ENCODE assay signal across 20 cellular contexts in the genomic region with DNA sequence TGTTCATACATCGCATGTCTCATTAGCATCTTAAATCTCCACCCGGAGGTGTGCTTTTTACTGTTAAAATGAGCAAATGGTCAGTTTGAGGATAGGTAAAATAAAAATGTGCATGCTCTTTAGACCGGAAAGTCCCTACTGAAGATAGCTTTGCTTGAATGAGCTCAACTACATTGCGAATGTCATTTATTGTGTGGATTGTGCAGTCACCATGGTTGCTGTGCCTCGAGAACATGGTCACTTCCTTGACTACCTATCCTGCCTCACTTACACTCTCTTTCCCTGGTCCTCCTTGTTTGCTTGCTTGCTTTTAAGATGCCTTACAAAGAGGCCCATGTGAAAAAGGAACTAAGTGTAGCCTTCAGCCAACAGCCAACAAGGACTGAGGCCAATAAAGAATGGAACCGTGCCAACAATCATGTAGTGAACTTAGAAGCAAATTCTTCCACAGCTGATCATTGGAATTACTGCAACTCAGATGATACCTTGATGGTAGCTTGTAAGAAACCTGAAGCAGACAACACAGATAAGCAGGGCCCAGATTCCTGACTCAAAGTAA.
DNase-seq lines count a peak whose midpoint lies in the region; ATAC-seq and TF ChIP-seq lines count a peak whose summit lies in the region.
"Had no signal": no experiment of that assay in that cellular context is flagged by ENCODE, and none has a peak within 500 bp of the region (broad histone marks: within the 10 kb centered on the region; RNA-seq: fewer than 3 reads in every experiment).

No MANE protein-coding gene starts in this region.

- H4K91ac ChIP-seq in H9 (ENCODE audit: insufficient read length, low read depth, low read length): no peak overlapping the region

- H3T11ph ChIP-seq in H9 (ENCODE audit: low read length): no peak overlapping the region

- H3K27ac Mint-ChIP-seq in H9: no peak overlapping the region
- no peak overlapping the region for H3K27ac Mint-ChIP-seq in activated naive CD4-positive, alpha-beta T cell treated with anti-CD3 and anti-CD28 coated beads for 36 hours

- H3K9me3 ChIP-seq in H9 (ENCODE audit: control insufficient read depth, low read depth, low read length) (no peaks in the 10 kb centered on the region), OCI-LY1 (ENCODE audit: low read length) (no peaks in the 10 kb centered on the region)
- H3K9me3 ChIP-seq: esophagus squamous epithelium, SJCRH30, upper lobe of right lung had no signal

- TF ChIP-seq CTCF in H9 (conservative IDR thresholded peaks at IDR 0.05) (no peak), OCI-LY1 (IDR thresholded peaks at IDR 0.05; ENCODE audit: low read length) (no peak), dorsolateral prefrontal cortex (IDR thresholded peaks at IDR 0.05 in 54 of 56, conservative IDR thresholded peaks at IDR 0.05 in 2 of 56; ENCODE audit: low read depth in 1 of 56, partially characterized antibody in 56 of 56) (no peak)

- no peaks in the 10 kb centered on the region for H3K4me1 Mint-ChIP-seq in H9
- H3K4me1 Mint-ChIP-seq in activated naive CD4-positive, alpha-beta T cell treated with anti-CD3 and anti-CD28 coated beads for 36 hours (ENCODE audit: low read depth): no peaks in the 10 kb centered on the region

- H3K27ac ChIP-seq in H9 (ENCODE audit: insufficient read length, low read depth, low read length) (no peak overlapping the region), OCI-LY1 (ENCODE audit: low read depth, low read length, poor library complexity, severe bottlenecking) (peak overlapping the region; percentile 46), dorsolateral prefrontal cortex (no peak overlapping the region)
- H3K27ac ChIP-seq: BLaER1 treated with 17β-estradiol and CSF1 and Interleukin-3, amounts not matched to agents 10 nM and 100 nM; esophagus squamous epithelium; left lung; SJCRH30; upper lobe of right lung had no signal

- CTCF ChIA-PET in activated naive CD4-positive, alpha-beta T cell treated with anti-CD3 and anti-CD28 coated beads for 36 hours (lab: Charles Lee): no interaction called here

- no peak overlapping the region for H2AK5ac ChIP-seq in H9 (ENCODE audit: insufficient read length, low read length)

- H3K36me3 Mint-ChIP-seq in H9 (ENCODE audit: insufficient read depth in 1 of 3, low read depth in 3 of 3): no peaks in the 10 kb centered on the region
- H3K36me3 Mint-ChIP-seq in activated naive CD4-positive, alpha-beta T cell treated with anti-CD3 and anti-CD28 coated beads for 36 hours (ENCODE audit: low read depth): no peaks in the 10 kb centered on the region

- no peaks in the 10 kb centered on the region for H3K27me3 Mint-ChIP-seq in H9 (ENCODE audit: low read depth)
- H3K27me3 Mint-ChIP-seq in activated naive CD4-positive, alpha-beta T cell treated with anti-CD3 and anti-CD28 coated beads for 36 hours (ENCODE audit: low read depth): peaks cover 6% of the 10 kb centered on the region

- intact Hi-C loops in dorsolateral prefrontal cortex (cut with DNase I): no loop called here
- intact Hi-C loops in activated naive CD4-positive, alpha-beta T cell treated with anti-CD3 and anti-CD28 coated beads for 36 hours (cut with micrococcal nuclease): no loop called here

- no CpG with 5 or more reads among the region's 6 CpGs for WGBS in H9 (ENCODE audit: extremely low coverage, insufficient read length, low lambda C conversion rate)

- H3K4me3 ChIP-seq in OCI-LY1 (ENCODE audit: low read depth, low read length, poor library complexity, severe bottlenecking) (no peak overlapping the region), dorsolateral prefrontal cortex (no peak overlapping the region)
- H3K4me3 ChIP-seq: BLaER1 treated with 17β-estradiol and CSF1 and Interleukin-3, amounts not matched to agents 10 nM and 100 nM; esophagus squamous epithelium; left lung; SJCRH30; upper lobe of right lung had no signal

- H4K20me1 ChIP-seq in H9 (ENCODE audit: control insufficient read depth, insufficient read depth, insufficient read length) (no peaks in the 10 kb centered on the region), OCI-LY1 (ENCODE audit: insufficient read depth, low read length) (no peaks in the 10 kb centered on the region)
- H4K20me1 ChIP-seq: BLaER1 treated with 17β-estradiol and CSF1 and Interleukin-3, amounts not matched to agents 10 nM and 100 nM had no signal

- H3K4me3 Mint-ChIP-seq in H9: no peak overlapping the region
- no peak overlapping the region for H3K4me3 Mint-ChIP-seq in activated naive CD4-positive, alpha-beta T cell treated with anti-CD3 and anti-CD28 coated beads for 36 hours

- H3K4me2 ChIP-seq in H9 (ENCODE audit: insufficient read depth, insufficient read length, low read length) (no peak overlapping the region), OCI-LY1 (ENCODE audit: low read length) (peak overlapping the region; percentile 29; the same call in 1 of the 2 replicates)
- H3K4me2 ChIP-seq: BLaER1 treated with 17β-estradiol and CSF1 and Interleukin-3, amounts not matched to agents 10 nM and 100 nM had no signal

- no peak overlapping the region for H2BK12ac ChIP-seq in H9 (ENCODE audit: insufficient read length, low read depth, low read length)

- ATAC-seq in GM21526 (IDR thresholded peaks at IDR 0.05; ENCODE audit: low FRiP score, unreplicated experiment) (no peak), GM21576 (IDR thresholded peaks at IDR 0.05; ENCODE audit: unreplicated experiment) (no peak)
- ATAC-seq: left lung, upper lobe of right lung had no signal

- H2BK20ac ChIP-seq in H9 (ENCODE audit: low read depth, low read length, poor library complexity, severe bottlenecking): no peak overlapping the region

- no peaks in the 10 kb centered on the region for H3K9me3 Mint-ChIP-seq in H9
- no peaks in the 10 kb centered on the region for H3K9me3 Mint-ChIP-seq in activated naive CD4-positive, alpha-beta T cell treated with anti-CD3 and anti-CD28 coated beads for 36 hours

- DNase-seq in H9: no peak
- DNase-seq in fibroblast of gingiva (ENCODE audit: low read depth): peak; percentile 7
- peak; percentile 29 for DNase-seq in pons (ENCODE audit: low spot score)
- DNase-seq in dorsolateral prefrontal cortex: no peak
- no peak for DNase-seq in activated naive CD4-positive, alpha-beta T cell treated with anti-CD3 and anti-CD28 coated beads for 36 hours
- DNase-seq: activated CD8-positive, alpha-beta memory T cell treated with anti-CD3 and anti-CD28 coated beads, Interleukin-2, amount 50 U/mL, for 4 hours; activated gamma-delta T cell; aorta; DMS53; esophagus squamous epithelium; left lung; NCI-H1436 treated with DMSO at 0.1 percent for 48 hours; NCI-H510A treated with DMSO at 0.1 percent for 48 hours; stimulated activated naive CD4-positive, alpha-beta T cell treated with Interleukin-2 at 50 U/mL for 16 hours; upper lobe of right lung had no signal

- no peak overlapping the region for H3K23ac ChIP-seq in H9 (ENCODE audit: insufficient read length, low read depth, low read length)

- H3K14ac ChIP-seq in H9 (ENCODE audit: insufficient read depth, low read length): no peak overlapping the region

- no peak overlapping the region for H2BK5ac ChIP-seq in H9 (ENCODE audit: insufficient read length, low read length)

- H3K18ac ChIP-seq in H9 (ENCODE audit: insufficient read length, low read depth, low read length): peak overlapping the region; percentile 24

- H3K27me3 ChIP-seq in H9 (ENCODE audit: insufficient read depth, low read length) (no peaks in the 10 kb centered on the region), OCI-LY1 (ENCODE audit: insufficient read depth, low read length) (no peaks in the 10 kb centered on the region), dorsolateral prefrontal cortex (no peaks in the 10 kb centered on the region)
- H3K27me3 ChIP-seq: BLaER1 treated with 17β-estradiol and CSF1 and Interleukin-3, amounts not matched to agents 10 nM and 100 nM; esophagus squamous epithelium; left lung; SJCRH30; upper lobe of right lung had no signal

- H2BK120ac ChIP-seq in H9 (ENCODE audit: low read depth, low read length, poor library complexity, severe bottlenecking): no peak overlapping the region

- no peak overlapping the region for H4K8ac ChIP-seq in H9 (replicated peaks; ENCODE audit: insufficient read length, low read depth, low read length)

- H3K79me2 ChIP-seq in H9 (ENCODE audit: insufficient read depth, low read length) (no peaks in the 10 kb centered on the region), OCI-LY1 (ENCODE audit: insufficient read depth, low read length) (no peaks in the 10 kb centered on the region)

- H3K4me1 ChIP-seq in H9 (ENCODE audit: insufficient read depth, low read length): no peaks in the 10 kb centered on the region
- peaks cover 14% of the 10 kb centered on the region for H3K4me1 ChIP-seq in OCI-LY1 (ENCODE audit: insufficient read depth, low read length, severe bottlenecking)
- H3K4me1 ChIP-seq: BLaER1 treated with 17β-estradiol and CSF1 and Interleukin-3, amounts not matched to agents 10 nM and 100 nM; esophagus squamous epithelium; left lung; upper lobe of right lung had no signal

- H3K79me1 ChIP-seq in H9 (ENCODE audit: insufficient read depth, low read depth, low read length, poor library complexity, severe bottlenecking): no peaks in the 10 kb centered on the region

- H3K56ac ChIP-seq in H9 (ENCODE audit: insufficient read length, low read depth, low read length): no peak overlapping the region

- H2AFZ ChIP-seq in H9 (ENCODE audit: low read length): no peak overlapping the region
- H2AFZ ChIP-seq in OCI-LY1 (ENCODE audit: low read length): no peak overlapping the region

- no peaks in the 10 kb centered on the region for H3K9me2 ChIP-seq in OCI-LY1 (ENCODE audit: low read depth, low read length)

- H3K4ac ChIP-seq in H9 (ENCODE audit: low read depth, low read length): no peak overlapping the region

- no peaks in the 10 kb centered on the region for H3K36me3 ChIP-seq in OCI-LY1 (ENCODE audit: insufficient read depth, low read length)
- H3K36me3 ChIP-seq: BLaER1 treated with 17β-estradiol and CSF1 and Interleukin-3, amounts not matched to agents 10 nM and 100 nM; esophagus squamous epithelium; left lung; SJCRH30; upper lobe of right lung had no signal

- no peaks in the 10 kb centered on the region for H3K23me2 ChIP-seq in H9 (ENCODE audit: insufficient read length, low read depth, low read length, poor library complexity, severe bottlenecking)

- H4K5ac ChIP-seq in H9 (ENCODE audit: insufficient read length, low read depth, low read length): no peak overlapping the region

- no peak overlapping the region for H2BK15ac ChIP-seq in H9 (ENCODE audit: low read depth, low read length)

- no peaks in the 10 kb centered on the region for H3F3A ChIP-seq in OCI-LY1 (ENCODE audit: insufficient read depth, low read length)

- H3K9ac ChIP-seq in H9 (ENCODE audit: extremely low read depth, insufficient read length, low read length) (no peak overlapping the region), OCI-LY1 (ENCODE audit: low read length) (no peak overlapping the region)
- H3K9ac ChIP-seq: BLaER1 treated with 17β-estradiol and CSF1 and Interleukin-3, amounts not matched to agents 10 nM and 100 nM had no signal

Comparison
In these comparisons a context has a peak if more than half of its experiments do, and no peak if none do; other contexts are left out.
1. DNase-seq: peak in fibroblast of gingiva (single experiment) and pons (single experiment); none in H9 (single experiment), dorsolateral prefrontal cortex (0 of 10) and activated naive CD4-positive, alpha-beta T cell treated with anti-CD3 and anti-CD28 coated beads for 36 hours (single experiment).